Comparison of ENCODE assay signal across 10 cellular contexts in genomic region chr4:159017323-159018036, GRCh38.
A peak's percentile ranks its signal among the peaks of the same experiment; 100 is the strongest.
DNase-seq lines count a peak whose midpoint lies in the region; ATAC-seq and TF ChIP-seq lines count a peak whose summit lies in the region.
"Had no signal": no experiment of that assay in that cellular context is flagged by ENCODE, and none has a peak within 500 bp of the region (broad histone marks: within the 10 kb centered on the region; RNA-seq: fewer than 3 reads in every experiment).

No MANE protein-coding gene starts in this region.

- no peaks in the 10 kb centered on the region for H3K27me3 ChIP-seq in neuronal stem cell (ENCODE audit: control insufficient read depth in 3 of 3, insufficient read depth in 3 of 3, low read depth in 1 of 3, low read length in 3 of 3)
- H3K27me3 ChIP-seq in Caco-2 (replicated peaks; ENCODE audit: control insufficient read depth, insufficient read depth, low read length): no peaks in the 10 kb centered on the region

- TF ChIP-seq CTCF in Caco-2 (IDR thresholded peaks at IDR 0.05; ENCODE audit: insufficient read depth in 1 of 2, low read depth in 1 of 2, low read length in 1 of 2, severe bottlenecking in 1 of 2, unreplicated experiment in 1 of 2) (no peak), omental fat pad (IDR thresholded peaks at IDR 0.05) (no peak)

- no peaks in the 10 kb centered on the region for H3K79me1 ChIP-seq in neuronal stem cell (ENCODE audit: low read depth, low read length)

- no peak for DNase-seq in neuronal stem cell (ENCODE audit: low spot score)
- DNase-seq in amniotic stem cell (lab: John Stamatoyannopoulos, UW): no peak
- DNase-seq in activated T-cell treated with anti-CD3 and anti-CD28 coated beads, Interleukin-2, amount 50 U/mL, for 72 hours: no peak
- DNase-seq in Caco-2: no peak
- no peak for DNase-seq in omental fat pad (ENCODE audit: low spot score)
- DNase-seq: activated T-cell treated with anti-CD3 and anti-CD28 coated beads, Interleukin-2, amount 50 U/mL, for 24 hours; occipital lobe had no signal

- H3K4me2 ChIP-seq in neuronal stem cell (ENCODE audit: insufficient read depth, low read length, poor library complexity, severe bottlenecking): no peak overlapping the region

- no peak overlapping the region for H3K23ac ChIP-seq in neuronal stem cell (ENCODE audit: low read depth, low read length, poor library complexity)

- H3K27me3 Mint-ChIP-seq in activated T-cell treated with anti-CD3 and anti-CD28 coated beads, Interleukin-2, amount 50 U/mL, for 72 hours (ENCODE audit: low read depth): no peaks in the 10 kb centered on the region
- H3K27me3 Mint-ChIP-seq in Caco-2 (ENCODE audit: insufficient read depth, unreplicated experiment): no peaks in the 10 kb centered on the region

- ATAC-seq in GM19351 (IDR thresholded peaks at IDR 0.05; ENCODE audit: unreplicated experiment) (peak; percentile 43), HG02763 (IDR thresholded peaks at IDR 0.05; ENCODE audit: unreplicated experiment) (peak; percentile 33), HG03571 (IDR thresholded peaks at IDR 0.05; ENCODE audit: unreplicated experiment) (peak; percentile 27), omental fat pad (ENCODE audit: low FRiP score) (no peak)
- ATAC-seq in activated T-cell treated with anti-CD3 and anti-CD28 coated beads, Interleukin-2, amount 50 U/mL, for 72 hours (replicated peaks in 1 of 2): no peak

- no peak overlapping the region for H4K8ac ChIP-seq in neuronal stem cell (ENCODE audit: low read depth, low read length)

- H3K27ac ChIP-seq in neuronal stem cell (replicated peaks; ENCODE audit: low read length): no peak overlapping the region

- H3K36me3 ChIP-seq in neuronal stem cell (replicated peaks in 1 of 2; ENCODE audit: control insufficient read depth in 2 of 2, insufficient read depth in 2 of 2, low read length in 2 of 2) (no peaks in the 10 kb centered on the region), Caco-2 (ENCODE audit: control insufficient read depth, insufficient read depth, low read length) (no peaks in the 10 kb centered on the region)

- H2AFZ ChIP-seq in neuronal stem cell (ENCODE audit: low read length): peak overlapping the region; percentile 6

- no peak overlapping the region for H2BK120ac ChIP-seq in neuronal stem cell (ENCODE audit: low read depth, low read length)

- H3K4me1 ChIP-seq in neuronal stem cell (ENCODE audit: control insufficient read depth in 2 of 2, insufficient read depth in 1 of 2, low read depth in 1 of 2, low read length in 2 of 2): peaks cover 4 to 15% of the 10 kb centered on the region in 2 donors
- no peaks in the 10 kb centered on the region for H3K4me1 ChIP-seq in Caco-2

- POLR2A ChIA-PET in Caco-2 (lab: Charles Lee): no interaction called here

- no peak overlapping the region for H2BK12ac ChIP-seq in neuronal stem cell (ENCODE audit: low read length)

- no peak overlapping the region for H2BK5ac ChIP-seq in neuronal stem cell (ENCODE audit: low read length)

- WGBS in neuronal stem cell (ENCODE audit: extremely low coverage in 2 of 2, insufficient read length in 2 of 2, insufficient replicate concordance in 1 of 2), 2 donors: no CpG with 5 or more reads among the region's 5 CpGs

- intact Hi-C loops in Caco-2 (cut with micrococcal nuclease; ENCODE audit: unreplicated experiment): loop anchor here (5.0 kb wide), 1 partner anchor 290 kb away; no protein-coding TSS in a partner anchor

- no peaks in the 10 kb centered on the region for H3K9me3 Mint-ChIP-seq in activated T-cell treated with anti-CD3 and anti-CD28 coated beads, Interleukin-2, amount 50 U/mL, for 72 hours
- H3K9me3 Mint-ChIP-seq in Caco-2 (ENCODE audit: unreplicated experiment): no peaks in the 10 kb centered on the region
- H3K9me3 Mint-ChIP-seq: activated T-cell treated with anti-CD3 and anti-CD28 coated beads, Interleukin-2, amount 50 U/mL, for 24 hours had no signal

- no peaks in the 10 kb centered on the region for H3K4me1 Mint-ChIP-seq in activated T-cell treated with anti-CD3 and anti-CD28 coated beads, Interleukin-2, amount 50 U/mL, for 72 hours (ENCODE audit: low read depth)
- H3K4me1 Mint-ChIP-seq in Caco-2 (ENCODE audit: low read depth, unreplicated experiment): no peaks in the 10 kb centered on the region

- H3K4me3 ChIP-seq in neuronal stem cell (ENCODE audit: low read length in 2 of 2) (no peak overlapping the region), Caco-2 (ENCODE audit: low read depth, low read length) (no peak overlapping the region)

- no peaks in the 10 kb centered on the region for H3K36me3 Mint-ChIP-seq in activated T-cell treated with anti-CD3 and anti-CD28 coated beads, Interleukin-2, amount 50 U/mL, for 72 hours (ENCODE audit: insufficient read depth in 2 of 2)
- H3K36me3 Mint-ChIP-seq in Caco-2 (ENCODE audit: insufficient read depth, unreplicated experiment): no peaks in the 10 kb centered on the region

- H3K9ac ChIP-seq in neuronal stem cell (ENCODE audit: low read depth, low read length, poor library complexity): no peak overlapping the region

- H3K14ac ChIP-seq in neuronal stem cell (ENCODE audit: low read length): no peak overlapping the region

- H3K9me3 ChIP-seq in neuronal stem cell (replicated peaks in 1 of 2; ENCODE audit: control insufficient read depth in 2 of 2, insufficient read depth in 1 of 2, low read depth in 1 of 2, low read length in 2 of 2): no peaks in the 10 kb centered on the region
- no peaks in the 10 kb centered on the region for H3K9me3 ChIP-seq in Caco-2

- CTCF ChIA-PET in Caco-2 (lab: Charles Lee): interaction anchor here (0.7 kb wide), 1 partner anchor 238 kb away, joined by 3 read pairs; no protein-coding TSS in a partner anchor

- H2BK15ac ChIP-seq in neuronal stem cell (ENCODE audit: low read length): no peak overlapping the region

- H2AK5ac ChIP-seq in neuronal stem cell (ENCODE audit: low read depth, low read length): no peak overlapping the region

- H4K91ac ChIP-seq in neuronal stem cell (ENCODE audit: low read depth, low read length, poor library complexity): no peak overlapping the region

- no peak overlapping the region for H3K4me3 Mint-ChIP-seq in activated T-cell treated with anti-CD3 and anti-CD28 coated beads, Interleukin-2, amount 50 U/mL, for 72 hours
- H3K4me3 Mint-ChIP-seq in Caco-2 (ENCODE audit: unreplicated experiment): no peak overlapping the region
- H3K4me3 Mint-ChIP-seq: activated T-cell treated with anti-CD3 and anti-CD28 coated beads, Interleukin-2, amount 50 U/mL, for 24 hours had no signal

- BruUV-seq in Caco-2 (replicated peaks; lab: Mats Ljungman, UMichigan): no TSS peak

- no peak overlapping the region for H3K27ac Mint-ChIP-seq in activated T-cell treated with anti-CD3 and anti-CD28 coated beads, Interleukin-2, amount 50 U/mL, for 72 hours
- no peak overlapping the region for H3K27ac Mint-ChIP-seq in Caco-2 (ENCODE audit: unreplicated experiment)
- H3K27ac Mint-ChIP-seq: activated T-cell treated with anti-CD3 and anti-CD28 coated beads, Interleukin-2, amount 50 U/mL, for 24 hours had no signal

- no peak overlapping the region for H3K4ac ChIP-seq in neuronal stem cell (ENCODE audit: low read length)

- H3K18ac ChIP-seq in neuronal stem cell (ENCODE audit: low read length): no peak overlapping the region

Comparison
In these comparisons a context has a peak if more than half of its experiments do, and no peak if none do; other contexts are left out.
1. ATAC-seq: peak in GM19351 (single experiment), HG02763 (single experiment) and HG03571 (single experiment); none in activated T-cell treated with anti-CD3 and anti-CD28 coated beads, Interleukin-2, amount 50 U/mL, for 72 hours (0 of 2) and omental fat pad (single experiment).